ENCODE assay signal across 14 cellular contexts in the genomic region with DNA sequence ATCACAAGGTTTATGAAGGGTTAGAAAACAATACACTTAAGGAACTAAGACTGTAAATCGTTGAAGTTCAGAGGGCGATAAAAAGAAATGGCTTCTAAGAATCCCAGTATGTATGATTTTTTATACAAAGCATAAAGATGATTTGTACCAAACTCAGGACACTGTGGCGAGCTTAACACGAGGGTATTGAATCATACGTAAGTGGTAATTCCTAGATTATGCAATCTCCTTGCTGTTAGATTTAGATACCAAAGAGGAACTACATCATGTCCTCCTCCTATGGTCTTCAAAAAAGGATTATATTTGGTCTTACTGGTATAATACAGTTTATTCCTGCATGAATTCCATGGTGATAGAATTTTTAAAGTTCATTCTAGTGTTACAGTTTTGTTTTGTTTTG. TPM values are rescaled to one million over a fixed set of nuclear protein-coding genes. Genes with fewer than 3 reads are reported as not detected.
DNase-seq lines count a peak whose midpoint lies in the region; ATAC-seq, FAIRE-seq and TF ChIP-seq lines count a peak whose summit lies in the region.
"Had no signal": no experiment of that assay in that cellular context is flagged by ENCODE, and none has a peak within 500 bp of the region (broad histone marks: within the 10 kb centered on the region; RNA-seq: fewer than 3 reads in every experiment).

No MANE protein-coding gene starts in this region.

- TF ChIP-seq RAD21 in HepG2 (CRISPR knock-in tag; IDR thresholded peaks at IDR 0.05): no peak

- intact Hi-C loops in right lobe of liver (cut with DNase I): no loop called here
- intact Hi-C loops in HepG2 (cut with micrococcal nuclease; ENCODE audit: unreplicated experiment): no loop called here
- intact Hi-C loops in aorta (cut with DNase I): no loop called here

- no peaks in the 10 kb centered on the region for H3K27me3 ChIP-seq in right lobe of liver
- no peaks in the 10 kb centered on the region for H3K27me3 ChIP-seq in HepG2 (ENCODE audit: control insufficient read depth in 1 of 2, insufficient read depth in 2 of 2, low read length in 2 of 2)
- no peaks in the 10 kb centered on the region for H3K27me3 ChIP-seq in aorta (ENCODE audit: control insufficient read depth in 1 of 2, insufficient read depth in 2 of 2, low read length in 1 of 2)
- H3K27me3 ChIP-seq: body of pancreas had no signal

- H3K9me3 Mint-ChIP-seq in T-cell: no peaks in the 10 kb centered on the region
- H3K9me3 Mint-ChIP-seq in stimulated activated naive CD8-positive, alpha-beta T cell treated with anti-CD3 and anti-CD28 coated beads, Interleukin-15, amount 100 ng/mL, for 72 hours: no peaks in the 10 kb centered on the region

- DNase-seq in right lobe of liver: no peak
- DNase-seq in HepG2 (ENCODE audit: low spot score): no peak
- no peak for DNase-seq in T-cell
- peak; percentile 57 for DNase-seq in epithelial cell of esophagus (ENCODE audit: low read depth)
- DNase-seq in stimulated activated naive CD8-positive, alpha-beta T cell treated with anti-CD3 and anti-CD28 coated beads, Interleukin-15, amount 100 ng/mL, for 72 hours: no peak
- DNase-seq in aorta: no peak
- no peak for DNase-seq in DMS153 treated with DMSO at 0.1 percent for 48 hours (lab: John Stamatoyannopoulos, UW; ENCODE audit: unreplicated experiment)
- DNase-seq: body of pancreas; C1 segment of cervical spinal cord; mesendoderm; NCI-H2107; psoas muscle; stimulated activated CD4-positive, alpha-beta T cell treated with anti-CD3 and anti-CD28 coated beads, Interleukin-4, amount 100 ng/mL, for 24 hours had no signal

- BruUV-seq in HepG2 (replicated peaks; lab: Mats Ljungman, UMichigan): no TSS peak

- TF ChIP-seq EP300 in HepG2 (IDR thresholded peaks at IDR 0.05; ENCODE audit: low read depth in 2 of 2, low read length in 2 of 2) (no peak), HepG2 (CRISPR knock-in tag; IDR thresholded peaks at IDR 0.05; ENCODE audit: borderline replicate concordance) (no peak)

- H4K20me1 ChIP-seq in HepG2 (ENCODE audit: insufficient read depth, low read length): no peaks in the 10 kb centered on the region

- H3K27ac ChIP-seq in right lobe of liver (no peak overlapping the region), HepG2 (ENCODE audit: extremely low read length, insufficient read depth, low read length) (no peak overlapping the region), aorta (ENCODE audit: low read depth in 1 of 2, low read length in 2 of 2) (no peak overlapping the region)
- H3K27ac ChIP-seq: body of pancreas, psoas muscle had no signal

- H3K27ac Mint-ChIP-seq in T-cell: peak overlapping the region; percentile 56 to 84
- H3K27ac Mint-ChIP-seq in stimulated activated naive CD8-positive, alpha-beta T cell treated with anti-CD3 and anti-CD28 coated beads, Interleukin-15, amount 100 ng/mL, for 72 hours: peak overlapping the region; percentile 48 to 82

- peaks cover 20% of the 10 kb centered on the region for H3K36me3 Mint-ChIP-seq in T-cell

- peaks cover 87 to 92% (median 88%) of the 10 kb centered on the region in 3 donors for H3K4me1 Mint-ChIP-seq in T-cell
- peaks cover 89% of the 10 kb centered on the region for H3K4me1 Mint-ChIP-seq in stimulated activated naive CD8-positive, alpha-beta T cell treated with anti-CD3 and anti-CD28 coated beads, Interleukin-15, amount 100 ng/mL, for 72 hours

- H3K4me2 ChIP-seq in HepG2 (ENCODE audit: low read depth, low read length): no peak overlapping the region

- in situ Hi-C loops in HepG2 (cut with HindIII; ENCODE audit: extremely low pct_ligation_motif_present, low pct_unique_long_range_greater_than_20kb): no loop called here

- H3K36me3 ChIP-seq in right lobe of liver: no peaks in the 10 kb centered on the region
- H3K36me3 ChIP-seq in HepG2 (replicated peaks in 1 of 2; ENCODE audit: control insufficient read depth in 1 of 2, insufficient read depth in 2 of 2, low read length in 2 of 2): peaks cover 0 to 6% of the 10 kb centered on the region in 2 experiments; a peak in 3 of 5 replicates
- H3K36me3 ChIP-seq in aorta (ENCODE audit: control insufficient read depth in 1 of 2, insufficient read depth in 2 of 2, low read length in 1 of 2): no peaks in the 10 kb centered on the region

- FAIRE-seq in HepG2 (lab: Jason Lieb, UNC): no peak

- no peak overlapping the region for H3K4me3 ChIP-seq in right lobe of liver
- H3K4me3 ChIP-seq in HepG2 (replicated peaks in 1 of 3; ENCODE audit: insufficient read depth in 1 of 3, low read depth in 2 of 3, low read length in 3 of 3): no peak overlapping the region
- no peak overlapping the region for H3K4me3 ChIP-seq in epithelial cell of esophagus (ENCODE audit: low read length)
- no peak overlapping the region for H3K4me3 ChIP-seq in aorta (ENCODE audit: low read length in 2 of 2)
- H3K4me3 ChIP-seq: body of pancreas, psoas muscle had no signal

- H2AFZ ChIP-seq in HepG2 (ENCODE audit: low read length): no peak overlapping the region

- H3K4me3 Mint-ChIP-seq in T-cell: no peak overlapping the region
- H3K4me3 Mint-ChIP-seq in stimulated activated naive CD8-positive, alpha-beta T cell treated with anti-CD3 and anti-CD28 coated beads, Interleukin-15, amount 100 ng/mL, for 72 hours: peak overlapping the region; percentile 42 to 57

- no peak overlapping the region for H3K9ac ChIP-seq in HepG2 (ENCODE audit: insufficient read depth, low read depth, low read length)

- H3K4me1 ChIP-seq in right lobe of liver: peaks cover 0 to 21% (median 3%) of the 10 kb centered on the region in 4 donors
- no peaks in the 10 kb centered on the region for H3K4me1 ChIP-seq in HepG2 (ENCODE audit: insufficient read depth, low read length)
- no peaks in the 10 kb centered on the region for H3K4me1 ChIP-seq in aorta (ENCODE audit: control insufficient read depth in 1 of 2, insufficient read depth in 2 of 2, low read length in 2 of 2)

- peaks cover 33% of the 10 kb centered on the region for H3K79me2 ChIP-seq in HepG2 (ENCODE audit: insufficient read depth, low read length)

- no peaks in the 10 kb centered on the region for H3K27me3 Mint-ChIP-seq in T-cell
- H3K27me3 Mint-ChIP-seq in stimulated activated naive CD8-positive, alpha-beta T cell treated with anti-CD3 and anti-CD28 coated beads, Interleukin-15, amount 100 ng/mL, for 72 hours: no peaks in the 10 kb centered on the region

- TF ChIP-seq POLR2A in right lobe of liver (IDR thresholded peaks at IDR 0.05) (no peak), HepG2 (IDR thresholded peaks at IDR 0.05; ENCODE audit: insufficient read depth in 1 of 2, low read depth in 2 of 2, low read length in 2 of 2) (no peak)

- peak; percentile 38 to 73 (median 44) for ATAC-seq in right lobe of liver
- ATAC-seq in HepG2: no peak
- ATAC-seq in T-cell (replicated peaks in 1 of 4): no peak
- peak; percentile 33 for ATAC-seq in stimulated activated naive CD8-positive, alpha-beta T cell treated with anti-CD3 and anti-CD28 coated beads, Interleukin-15, amount 100 ng/mL, for 72 hours
- ATAC-seq in aorta (ENCODE audit: low FRiP score): no peak
- ATAC-seq in HG02642 (IDR thresholded peaks at IDR 0.05; ENCODE audit: poor library complexity, unreplicated experiment): no peak
- ATAC-seq: body of pancreas, psoas muscle had no signal

- H3K9me3 ChIP-seq in right lobe of liver (no peaks in the 10 kb centered on the region), HepG2 (ENCODE audit: low read length) (no peaks in the 10 kb centered on the region), aorta (ENCODE audit: control insufficient read depth, low read length) (no peaks in the 10 kb centered on the region)
- H3K9me3 ChIP-seq: body of pancreas, psoas muscle had no signal

- POLR2A ChIA-PET in HepG2 (lab: Yijun Ruan, JAX) (no interaction called here), T-cell (lab: Charles Lee) (interaction anchor here (0.5 to 1.4 kb wide), 5 partner anchors 8 to 69 kb away, joined by 3 to 5 read pairs (median 4); no protein-coding TSS in a partner anchor)

- 63% methylated on average over 5 of the region's 5 CpGs for WGBS in right lobe of liver (ENCODE audit: insufficient coverage, low coverage, low lambda C conversion rate, missing lambda C conversion rate)
- 96% methylated on average over 5 of the region's 5 CpGs for WGBS in HepG2 (ENCODE audit: low lambda C conversion rate)
- 94 to 95% methylated on average over 5 of the region's 5 CpGs for WGBS in aorta, 2 donors

- CTCF ChIA-PET in HepG2 (lab: Yijun Ruan, JAX; ENCODE audit: low intra/inter-chr PET ratio, low total read pairs): no interaction called here
- CTCF ChIA-PET in T-cell (lab: Charles Lee): interaction anchor here in 1 of 2 donors (0.5 to 1.4 kb wide), 4 partner anchors 9 to 101 kb away, joined by 3 to 4 read pairs (median 3); no protein-coding TSS in a partner anchor

- TF ChIP-seq CTCF in right lobe of liver (IDR thresholded peaks at IDR 0.05) (no peak), HepG2 (CRISPR knock-in tag; IDR thresholded peaks at IDR 0.05) (no peak), epithelial cell of esophagus (IDR thresholded peaks at IDR 0.05; ENCODE audit: insufficient read depth, low read depth, low read length, missing control alignments) (no peak)

RNA-seq across cellular contexts. Expression of gene NFKB1, which starts 23.9 kb away (rescaled TPM):
- total RNA-seq in right lobe of liver (10 to 100 TPM; 13.8 to 48.6 (median 17.5) TPM), HepG2 (2016; rRNA removed; fragmentation: Illumina TruSeq; extraction: Trizol) (31.6 and 37.6 TPM in 2 replicates), T-cell (100 to 1,000 TPM in 2 of 5 donors, 10 to 100 TPM in 3; 83.0 to 185 (median 92.1) TPM), aorta (10 to 100 TPM; 39.8 to 48.4 TPM)
- total RNA-seq in HepG2 (2016; cell fraction: cytosol; rRNA removed; fragmentation: Illumina TruSeq; extraction: Trizol; ENCODE audit: low read depth): 5.7 and 5.8 TPM in 2 replicates
- 32.0 and 36.4 TPM in 2 replicates for total RNA-seq in HepG2 (2016; cell fraction: insoluble cytoplasmic fraction; rRNA removed; fragmentation: Illumina TruSeq; extraction: Trizol)
- total RNA-seq in HepG2 (2016; cell fraction: membrane; rRNA removed; fragmentation: Illumina TruSeq; extraction: Trizol): 16.5 and 17.1 TPM in 2 replicates
- 21.7 and 23.1 TPM in 2 replicates for total RNA-seq in HepG2 (2016; cell fraction: nucleus; rRNA removed; fragmentation: Illumina TruSeq; extraction: Trizol)
- polyA plus RNA-seq in HepG2 (2011; rRNA removed) (15.3 and 15.4 TPM in 2 replicates), aorta (10 to 100 TPM; 10.9 to 12.1 TPM)
- 13.4 and 14.7 TPM in 2 replicates for polyA plus RNA-seq in HepG2 (2011; cell fraction: cytosol; rRNA removed)
- polyA plus RNA-seq in HepG2 (2011; cell fraction: nucleus; rRNA removed): 13.2 and 14.1 TPM in 2 replicates
- 16.4 TPM in 2 replicates for polyA plus RNA-seq in HepG2 (2012)
- 2.1 and 2.3 TPM in 2 replicates for polyA plus RNA-seq in HepG2 (2016; cell fraction: cytosol; fragmentation: Illumina TruSeq; extraction: Trizol; ENCODE audit: low read depth)
- 30.3 and 33.0 TPM in 2 replicates for polyA plus RNA-seq in HepG2 (2016; cell fraction: insoluble cytoplasmic fraction; fragmentation: Illumina TruSeq; extraction: Trizol; ENCODE audit: low read depth)
- polyA plus RNA-seq in HepG2 (2016; cell fraction: membrane; fragmentation: Illumina TruSeq; extraction: Trizol; ENCODE audit: low read depth): 6.8 and 8.3 TPM in 2 replicates
- polyA plus RNA-seq in HepG2 (2016; cell fraction: nucleus; fragmentation: Illumina TruSeq; extraction: Trizol; ENCODE audit: insufficient read depth, low read depth): 20.3 and 23.7 TPM in 2 replicates
- polyA minus RNA-seq in HepG2 (2011; rRNA and poly(A)+ RNA removed; ENCODE audit: low replicate concordance): 23.9 and 27.4 TPM in 2 replicates
- polyA minus RNA-seq in HepG2 (2011; cell fraction: cytosol; rRNA and poly(A)+ RNA removed): 12.5 and 12.7 TPM in 2 replicates
- 35.7 and 38.5 TPM in 2 replicates for polyA minus RNA-seq in HepG2 (2011; cell fraction: nucleus; rRNA and poly(A)+ RNA removed)

Comparison
In these comparisons a context has a peak if more than half of its experiments do, and no peak if none do; other contexts are left out.
1. ATAC-seq: peak in right lobe of liver (4 of 4) and stimulated activated naive CD8-positive, alpha-beta T cell treated with anti-CD3 and anti-CD28 coated beads, Interleukin-15, amount 100 ng/mL, for 72 hours (single experiment); none in HepG2 (single experiment), T-cell (0 of 4), aorta (single experiment) and HG02642 (single experiment).
2. H3K4me3 Mint-ChIP-seq: peak in stimulated activated naive CD8-positive, alpha-beta T cell treated with anti-CD3 and anti-CD28 coated beads, Interleukin-15, amount 100 ng/mL, for 72 hours (2 of 2); none in T-cell (0 of 3).